ENCODE assay signal across 27 cellular contexts in the genomic region with DNA sequence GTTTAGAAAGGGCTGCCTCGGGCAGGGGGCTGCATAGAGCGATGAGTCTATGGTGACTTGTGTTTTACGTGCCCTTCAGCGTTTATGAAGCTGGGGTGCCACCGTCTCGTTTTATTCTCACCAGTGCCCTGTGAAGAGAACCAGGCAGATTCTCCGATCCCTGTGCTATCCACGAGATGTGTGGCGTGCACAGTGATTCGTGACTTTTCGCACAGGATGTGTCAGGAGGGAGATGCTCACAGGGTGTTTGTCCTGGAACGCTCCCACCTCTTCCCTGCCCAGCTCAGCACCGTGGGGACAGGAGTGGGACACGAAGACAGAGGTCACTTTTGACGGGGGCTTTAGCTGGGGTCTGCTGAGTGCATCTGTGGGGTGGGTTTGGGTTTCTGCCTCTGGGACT. TPM values are rescaled to one million over a fixed set of nuclear protein-coding genes. Genes with fewer than 3 reads are reported as not detected.
"Had no signal": no experiment of that assay in that cellular context is flagged by ENCODE, and none has a peak within 500 bp of the region (broad histone marks: within the 10 kb centered on the region; RNA-seq: fewer than 3 reads in every experiment).

No MANE protein-coding gene starts in this region.

- DNase-seq: dermis blood vessel endothelial cell; effector memory CD8-positive, alpha-beta T cell; erythroblast; esophagus squamous epithelium; foreskin melanocyte; glutamatergic neuron; hypothalamus; immature natural killer cell; left ventricle myocardium superior; lower lobe of right lung; naive thymus-derived CD8-positive, alpha-beta T cell; nephron progenitor cell; sigmoid colon; stimulated activated CD4-positive, alpha-beta T cell treated with anti-CD3 and anti-CD28 coated beads, Interleukin-2, amount 100 ng/mL, for 24 hours; stimulated activated CD4-positive, alpha-beta T cell treated with anti-CD3 and anti-CD28 coated beads, Interleukin-4, amount 100 ng/mL, for 24 hours; stimulated activated naive CD4-positive, alpha-beta T cell treated with Interleukin-2 at 50 U/mL for 16 hours; substantia nigra; testis had no signal

- H3K4me1 ChIP-seq: esophagus squamous epithelium, lower lobe of right lung, parathyroid adenoma, right atrium auricular region, sigmoid colon, testis, tibial artery, upper lobe of left lung, vagina had no signal

- H3K9me3 ChIP-seq: esophagus squamous epithelium, lower lobe of right lung, prostate gland, right atrium auricular region, sigmoid colon, testis, tibial artery, upper lobe of left lung, vagina had no signal

- H3K27me3 ChIP-seq: right atrium auricular region, testis, vagina had no signal

- H3K27ac ChIP-seq: coronary artery, esophagus squamous epithelium, lower lobe of right lung, parathyroid adenoma, prostate gland, right atrium auricular region, sigmoid colon, testis, tibial artery, upper lobe of left lung, vagina had no signal

- H3K36me3 ChIP-seq: esophagus squamous epithelium, lower lobe of right lung, prostate gland, right atrium auricular region, sigmoid colon, tibial artery, upper lobe of left lung, vagina had no signal

- H3K4me3 ChIP-seq: coronary artery, esophagus squamous epithelium, lower lobe of right lung, prostate gland, right atrium auricular region, sigmoid colon, testis, tibial artery, upper lobe of left lung, vagina had no signal

- ATAC-seq: effector memory CD8-positive, alpha-beta T cell; left ventricle myocardium superior; lower lobe of right lung; naive thymus-derived CD8-positive, alpha-beta T cell; stimulated activated effector memory CD8-positive, alpha-beta T cell treated with anti-CD3 and anti-CD28 coated beads, Interleukin-12 subunit alpha, Interleukin-12 subunit beta, amount 100 ng/mL, for 72 hours had no signal

RNA-seq across cellular contexts. Expression of gene AJAP1, which starts 54.9 kb away (rescaled TPM):
- total RNA-seq: myocyte had no signal
